ENCODE assay signal across 31 cellular contexts in genomic region chr4:12957108-12957507, GRCh38.
"Had no signal": no experiment of that assay in that cellular context is flagged by ENCODE, and none has a peak within 500 bp of the region (broad histone marks: within the 10 kb centered on the region; RNA-seq: fewer than 3 reads in every experiment).

No MANE protein-coding gene starts in this region.

- H3K4me1 ChIP-seq: psoas muscle, spleen, suprapubic skin, testis, transverse colon, upper lobe of right lung, uterus had no signal

- H3K4me1 Mint-ChIP-seq: naive thymus-derived CD8-positive, alpha-beta T cell; nephron progenitor cell; stimulated activated memory B cell treated with anti-CD40 and anti-IgM and Interleukin-4, amounts not matched to agents 10 μg/mL and 1 μg/mL and 100 μg/mL, for 72 hours; stimulated activated naive CD8-positive, alpha-beta T cell treated with anti-CD3 and anti-CD28 coated beads, Interleukin-15, amount 100 ng/mL, for 72 hours had no signal

- ATAC-seq: naive thymus-derived CD8-positive, alpha-beta T cell; natural killer cell treated with Interleukin-12 subunit alpha and Interleukin-12 subunit beta and Interleukin-15 and Interleukin-18, amount 100 ng/mL, for 72 hours; psoas muscle; right cardiac atrium; sciatic nerve; stimulated activated memory B cell treated with anti-CD40 and anti-IgM and Interleukin-4, amounts not matched to agents 10 μg/mL and 1 μg/mL and 100 μg/mL, for 72 hours; stimulated activated naive CD8-positive, alpha-beta T cell treated with anti-CD3 and anti-CD28 coated beads, Interleukin-15, amount 100 ng/mL, for 72 hours; stimulated activated naive CD8-positive, alpha-beta T cell treated with anti-CD3 and anti-CD28 coated beads, Interleukin-15, Interleukin-2, amounts not matched to agents 100 U/mL and 50 U/mL, for 24 hours; upper lobe of right lung had no signal

- H3K27me3 Mint-ChIP-seq: naive thymus-derived CD8-positive, alpha-beta T cell; natural killer cell treated with Interleukin-12 subunit alpha and Interleukin-12 subunit beta and Interleukin-15 and Interleukin-18, amount 100 ng/mL, for 72 hours; stimulated activated memory B cell treated with anti-CD40 and anti-IgM and Interleukin-4, amounts not matched to agents 10 μg/mL and 1 μg/mL and 100 μg/mL, for 72 hours; stimulated activated naive CD8-positive, alpha-beta T cell treated with anti-CD3 and anti-CD28 coated beads, Interleukin-15, amount 100 ng/mL, for 72 hours had no signal

- H3K36me3 ChIP-seq: neutrophil, pancreas, spleen, suprapubic skin, tibial artery, transverse colon, upper lobe of right lung, uterus had no signal

- H3K9me3 Mint-ChIP-seq: naive thymus-derived CD8-positive, alpha-beta T cell; nephron progenitor cell; neural crest cell; stimulated activated memory B cell treated with anti-CD40 and anti-IgM and Interleukin-4, amounts not matched to agents 10 μg/mL and 1 μg/mL and 100 μg/mL, for 72 hours; stimulated activated naive CD8-positive, alpha-beta T cell treated with anti-CD3 and anti-CD28 coated beads, Interleukin-15, amount 100 ng/mL, for 72 hours; type B pancreatic cell had no signal

- H3K9me3 ChIP-seq: neutrophil, pancreas, psoas muscle, spleen, suprapubic skin, testis, tibial artery, transverse colon, upper lobe of right lung, uterus had no signal

- H3K27me3 ChIP-seq: neutrophil, pancreas, spleen, suprapubic skin, testis, tibial artery, transverse colon, upper lobe of right lung, uterus had no signal

- DNase-seq: naive thymus-derived CD8-positive, alpha-beta T cell; nephron progenitor cell; nucleus accumbens; pancreas; psoas muscle; right cardiac atrium; spleen; stimulated activated CD4-positive, alpha-beta T cell treated with anti-CD3 and anti-CD28 coated beads, Interleukin-12 subunit alpha, Interleukin-12 subunit beta, amount 100 ng/mL, for 4 hours; stimulated activated CD4-positive, alpha-beta T cell treated with anti-CD3 and anti-CD28 coated beads, Interleukin-1b, Interleukin-23, amount 100 ng/mL, for 48 hours; stimulated activated CD4-positive, alpha-beta T cell treated with anti-CD3 and anti-CD28 coated beads, Interleukin-4, amount 100 ng/mL, for 1 hour; stimulated activated CD4-positive, alpha-beta T cell treated with anti-CD3 and anti-CD28 coated beads, Interleukin-4, amount 100 ng/mL, for 4 hours; stimulated activated CD8-positive, alpha-beta memory T cell treated with anti-CD3 and anti-CD28 coated beads, Interleukin-4, amount 100 ng/mL, for 48 hours; stimulated activated naive CD4-positive, alpha-beta T cell; stimulated activated naive CD8-positive, alpha-beta T cell treated with anti-CD3 and anti-CD28 coated beads, Interleukin-15, amount 100 ng/mL, for 72 hours; stimulated activated naive CD8-positive, alpha-beta T cell treated with anti-CD3 and anti-CD28 coated beads, Interleukin-15, Interleukin-2, amounts not matched to agents 100 U/mL and 50 U/mL, for 24 hours; substantia nigra; testis; tibial artery; transverse colon; upper lobe of right lung; uterus had no signal

- H3K4me3 Mint-ChIP-seq: naive thymus-derived CD8-positive, alpha-beta T cell; natural killer cell treated with Interleukin-12 subunit alpha and Interleukin-12 subunit beta and Interleukin-15 and Interleukin-18, amount 100 ng/mL, for 72 hours; nephron progenitor cell; neural crest cell; stimulated activated memory B cell treated with anti-CD40 and anti-IgM and Interleukin-4, amounts not matched to agents 10 μg/mL and 1 μg/mL and 100 μg/mL, for 72 hours; stimulated activated naive CD8-positive, alpha-beta T cell treated with anti-CD3 and anti-CD28 coated beads, Interleukin-15, amount 100 ng/mL, for 72 hours; type B pancreatic cell had no signal

- H3K27ac ChIP-seq: neutrophil, pancreas, psoas muscle, skin epidermis, spleen, suprapubic skin, testis, tibial artery, transverse colon, upper lobe of right lung, uterus had no signal

- H3K27ac Mint-ChIP-seq: naive thymus-derived CD8-positive, alpha-beta T cell; natural killer cell treated with Interleukin-12 subunit alpha and Interleukin-12 subunit beta and Interleukin-15 and Interleukin-18, amount 100 ng/mL, for 72 hours; nephron progenitor cell; progenitor cell of endocrine pancreas; stimulated activated memory B cell treated with anti-CD40 and anti-IgM and Interleukin-4, amounts not matched to agents 10 μg/mL and 1 μg/mL and 100 μg/mL, for 72 hours; stimulated activated naive CD8-positive, alpha-beta T cell treated with anti-CD3 and anti-CD28 coated beads, Interleukin-15, amount 100 ng/mL, for 72 hours; type B pancreatic cell had no signal

- H3K36me3 Mint-ChIP-seq: naive thymus-derived CD8-positive, alpha-beta T cell; natural killer cell treated with Interleukin-12 subunit alpha and Interleukin-12 subunit beta and Interleukin-15 and Interleukin-18, amount 100 ng/mL, for 72 hours; stimulated activated memory B cell treated with anti-CD40 and anti-IgM and Interleukin-4, amounts not matched to agents 10 μg/mL and 1 μg/mL and 100 μg/mL, for 72 hours; type B pancreatic cell had no signal

- H3K4me3 ChIP-seq: pancreas, psoas muscle, skin epidermis, smooth muscle cell, spleen, suprapubic skin, testis, tibial artery, transverse colon, upper lobe of right lung, uterus had no signal
